ENCODE assay signal across 8 cellular contexts in the genomic region with DNA sequence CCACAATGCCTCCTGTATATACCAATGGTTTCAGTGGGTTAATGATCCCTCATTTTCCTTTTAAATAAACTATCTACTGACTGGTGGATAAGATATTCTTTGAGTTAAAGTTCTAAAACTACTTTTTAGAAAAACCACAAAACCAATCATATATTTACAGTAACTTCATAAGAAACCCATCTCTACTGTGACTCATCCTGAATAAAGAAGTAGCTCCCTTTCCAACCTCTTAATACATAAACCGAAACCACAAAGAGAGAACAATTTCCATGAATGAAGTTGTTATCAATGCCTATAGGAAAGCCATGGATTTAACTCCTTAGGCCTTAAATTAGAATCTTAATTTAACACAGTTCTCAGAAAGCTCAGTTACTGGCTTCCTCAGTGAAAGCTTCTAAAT.
DNase-seq lines count a peak whose midpoint lies in the region; ATAC-seq and TF ChIP-seq lines count a peak whose summit lies in the region.

No MANE protein-coding gene starts in this region.

- CTCF ChIA-PET in activated CD4-positive, alpha-beta memory T cell treated with anti-CD3 and anti-CD28 coated beads for 36 hours (lab: Charles Lee), result interaction anchor here (0.6 to 2.2 kb wide), 2 partner anchors 16 to 504 kb away, joined by 3 to 7 read pairs; no protein-coding TSS in a partner anchor

- peaks cover 4% of the 10 kb centered on the region for H3K36me3 Mint-ChIP-seq in activated T-cell treated with anti-CD3 and anti-CD28 coated beads, Interleukin-2, amount 50 U/mL, for 24 hours (ENCODE audit: low read depth)
- H3K36me3 Mint-ChIP-seq in activated CD4-positive, alpha-beta memory T cell treated with anti-CD3 and anti-CD28 coated beads for 36 hours, result no peaks in the 10 kb centered on the region

- H3K4me1 Mint-ChIP-seq in activated T-cell treated with anti-CD3 and anti-CD28 coated beads, Interleukin-2, amount 50 U/mL, for 24 hours (ENCODE audit: low read depth), result peaks cover 41% of the 10 kb centered on the region
- H3K4me1 Mint-ChIP-seq in activated CD4-positive, alpha-beta memory T cell treated with anti-CD3 and anti-CD28 coated beads for 36 hours (ENCODE audit: low read depth), result peaks cover 18% of the 10 kb centered on the region

- H3K4me3 Mint-ChIP-seq in activated T-cell treated with anti-CD3 and anti-CD28 coated beads, Interleukin-2, amount 50 U/mL, for 24 hours, result peak overlapping the region; percentile 18
- no peak overlapping the region for H3K4me3 Mint-ChIP-seq in activated CD4-positive, alpha-beta memory T cell treated with anti-CD3 and anti-CD28 coated beads for 36 hours

- H3K27ac Mint-ChIP-seq in activated T-cell treated with anti-CD3 and anti-CD28 coated beads, Interleukin-2, amount 50 U/mL, for 24 hours, result peak overlapping the region; percentile 63
- no peak overlapping the region for H3K27ac Mint-ChIP-seq in activated CD4-positive, alpha-beta memory T cell treated with anti-CD3 and anti-CD28 coated beads for 36 hours

- intact Hi-C loops in activated CD4-positive, alpha-beta memory T cell treated with anti-CD3 and anti-CD28 coated beads for 36 hours (cut with micrococcal nuclease), result loop anchor here (1.0 to 10.0 kb wide), 5 partner anchors 17 to 503 kb away; no protein-coding TSS in a partner anchor

- no peaks in the 10 kb centered on the region for H3K9me3 Mint-ChIP-seq in activated T-cell treated with anti-CD3 and anti-CD28 coated beads, Interleukin-2, amount 50 U/mL, for 24 hours
- H3K9me3 Mint-ChIP-seq in activated CD4-positive, alpha-beta memory T cell treated with anti-CD3 and anti-CD28 coated beads for 36 hours, result no peaks in the 10 kb centered on the region

- no peak for DNase-seq in activated T-cell treated with anti-CD3 and anti-CD28 coated beads, Interleukin-2, amount 50 U/mL, for 24 hours
- DNase-seq in activated T-cell treated with anti-CD3 and anti-CD28 coated beads, Interleukin-2, amount 50 U/mL, for 1 hour, result no peak
- peak; percentile 68 for DNase-seq in OCI-M1 (lab: John Stamatoyannopoulos, UW)
- DNase-seq in choroid plexus epithelial cell (ENCODE audit: low read depth), result peak; percentile 73
- DNase-seq in stimulated activated naive CD8-positive, alpha-beta T cell treated with anti-CD3 and anti-CD28 coated beads, Interleukin-15, Interleukin-2, amounts not matched to agents 100 U/mL and 50 U/mL, for 24 hours, result no peak
- DNase-seq in stimulated activated CD4-positive, alpha-beta T cell treated with anti-CD3 and anti-CD28 coated beads, Interleukin-12 subunit alpha, Interleukin-12 subunit beta, amount 100 ng/mL, for 4 hours, result no peak
- DNase-seq in activated CD4-positive, alpha-beta memory T cell treated with anti-CD3 and anti-CD28 coated beads for 36 hours, result no peak
- DNase-seq in GM19238 (ENCODE audit: insufficient read length, low spot score), result no peak

- POLR2A ChIA-PET in activated CD4-positive, alpha-beta memory T cell treated with anti-CD3 and anti-CD28 coated beads for 36 hours (lab: Charles Lee), result interaction anchor here (1.0 to 1.4 kb wide), 3 partner anchors 16 to 130 kb away, joined by 3 to 4 read pairs (median 3); no protein-coding TSS in a partner anchor

- ATAC-seq in stimulated activated naive CD8-positive, alpha-beta T cell treated with anti-CD3 and anti-CD28 coated beads, Interleukin-15, Interleukin-2, amounts not matched to agents 100 U/mL and 50 U/mL, for 24 hours, result peak; percentile 59

- H3K4me3 ChIP-seq in choroid plexus epithelial cell (ENCODE audit: low read depth, low read length), result no peak overlapping the region

- TF ChIP-seq CTCF in choroid plexus epithelial cell (conservative IDR thresholded peaks at IDR 0.05; ENCODE audit: low read depth, low read length), result no peak

- H3K27me3 Mint-ChIP-seq in activated T-cell treated with anti-CD3 and anti-CD28 coated beads, Interleukin-2, amount 50 U/mL, for 24 hours, result no peaks in the 10 kb centered on the region
- H3K27me3 Mint-ChIP-seq in activated CD4-positive, alpha-beta memory T cell treated with anti-CD3 and anti-CD28 coated beads for 36 hours, result no peaks in the 10 kb centered on the region

Comparison
In these comparisons a context has a peak if more than half of its experiments do, and no peak if none do; other contexts are left out.
1. DNase-seq: peak in OCI-M1 (single experiment) and choroid plexus epithelial cell (single experiment); none in activated T-cell treated with anti-CD3 and anti-CD28 coated beads, Interleukin-2, amount 50 U/mL, for 24 hours (single experiment), activated T-cell treated with anti-CD3 and anti-CD28 coated beads, Interleukin-2, amount 50 U/mL, for 1 hour (single experiment), stimulated activated naive CD8-positive, alpha-beta T cell treated with anti-CD3 and anti-CD28 coated beads, Interleukin-15, Interleukin-2, amounts not matched to agents 100 U/mL and 50 U/mL, for 24 hours (single experiment), stimulated activated CD4-positive, alpha-beta T cell treated with anti-CD3 and anti-CD28 coated beads, Interleukin-12 subunit alpha, Interleukin-12 subunit beta, amount 100 ng/mL, for 4 hours (single experiment), activated CD4-positive, alpha-beta memory T cell treated with anti-CD3 and anti-CD28 coated beads for 36 hours (single experiment) and GM19238 (single experiment).